ENCODE assay signal across 2 cellular contexts in the genomic region with DNA sequence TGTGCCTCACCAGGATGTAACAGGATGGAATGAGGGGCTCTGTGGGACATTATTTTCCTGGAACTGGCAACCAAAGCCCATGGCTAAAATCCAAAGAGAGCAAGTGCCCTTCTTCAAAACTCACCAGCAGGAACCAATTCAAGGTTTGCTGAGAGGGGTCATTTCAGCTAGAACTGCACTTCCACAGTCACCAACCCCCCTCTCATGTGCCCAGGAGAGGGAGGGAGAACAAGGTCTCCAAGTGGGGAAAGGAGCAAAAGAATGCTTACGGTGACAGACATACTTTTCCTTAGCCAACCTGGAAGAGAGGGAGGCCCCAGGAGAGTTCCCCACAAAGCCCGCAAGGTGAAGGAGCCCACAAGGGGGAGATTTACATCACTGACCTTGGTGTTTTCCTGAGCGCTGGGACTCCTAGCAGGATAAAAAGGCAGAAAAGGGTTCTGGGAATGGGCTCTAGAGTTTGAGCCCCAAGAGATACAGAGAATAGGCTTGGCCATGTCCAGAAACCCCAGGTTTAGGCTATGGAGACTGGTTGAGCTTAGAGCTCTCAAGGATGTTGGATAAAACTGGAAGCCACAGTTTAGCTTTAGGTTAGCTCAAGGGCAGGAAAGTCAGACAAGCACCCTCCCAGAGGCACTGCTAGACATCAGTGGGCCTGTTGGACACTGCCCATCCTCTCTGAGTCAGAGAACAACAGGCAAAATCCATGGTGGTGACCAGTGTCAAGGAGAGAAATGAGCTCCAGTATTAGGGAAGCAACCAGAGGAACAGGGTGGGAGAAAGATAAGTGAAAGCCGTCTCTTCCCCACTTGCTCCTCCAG.
TF ChIP-seq lines count a peak whose summit lies in the region.

No MANE protein-coding gene starts in this region.

TF ChIP-seq in GM23338, 12 proteins besides CTCF, POLR2A, EP300 and RAD21 (continues in another document):
- no peak for TF ChIP-seq NANOG (IDR thresholded peaks at IDR 0.05; ENCODE audit: borderline replicate concordance)
- TF ChIP-seq POLR2AphosphoS5 (IDR thresholded peaks at IDR 0.05; ENCODE audit: low read depth), result no peak
- no peak for TF ChIP-seq JUNB (IDR thresholded peaks at IDR 0.05; ENCODE audit: unreplicated experiment)
- no peak for TF ChIP-seq ZNF114 (CRISPR knock-in tag; IDR thresholded peaks at IDR 0.05)
- no peak for TF ChIP-seq ETS1 (IDR thresholded peaks at IDR 0.05)
- no peak for TF ChIP-seq CREB1 (CRISPR knock-in tag; IDR thresholded peaks at IDR 0.05; ENCODE audit: low read depth)
- TF ChIP-seq ZNF462 (CRISPR knock-in tag; IDR thresholded peaks at IDR 0.05), result no peak
- no peak for TF ChIP-seq ZNF331 (CRISPR knock-in tag; IDR thresholded peaks at IDR 0.05; ENCODE audit: low read depth)

TF ChIP-seq in H1, 55 proteins besides CTCF, POLR2A, EP300 and RAD21:
- TF ChIP-seq SP4 (IDR thresholded peaks at IDR 0.05; ENCODE audit: low read length) (no peak), RBBP5 (IDR thresholded peaks at IDR 0.05; ENCODE audit: borderline replicate concordance, low read depth, low read length) (no peak), PHF8 (conservative IDR thresholded peaks at IDR 0.05; ENCODE audit: low read depth, low read length) (no peak), CREB1 (IDR thresholded peaks at IDR 0.05) (no peak)
